ENCODE assay signal across 1 cellular context in the genomic region with DNA sequence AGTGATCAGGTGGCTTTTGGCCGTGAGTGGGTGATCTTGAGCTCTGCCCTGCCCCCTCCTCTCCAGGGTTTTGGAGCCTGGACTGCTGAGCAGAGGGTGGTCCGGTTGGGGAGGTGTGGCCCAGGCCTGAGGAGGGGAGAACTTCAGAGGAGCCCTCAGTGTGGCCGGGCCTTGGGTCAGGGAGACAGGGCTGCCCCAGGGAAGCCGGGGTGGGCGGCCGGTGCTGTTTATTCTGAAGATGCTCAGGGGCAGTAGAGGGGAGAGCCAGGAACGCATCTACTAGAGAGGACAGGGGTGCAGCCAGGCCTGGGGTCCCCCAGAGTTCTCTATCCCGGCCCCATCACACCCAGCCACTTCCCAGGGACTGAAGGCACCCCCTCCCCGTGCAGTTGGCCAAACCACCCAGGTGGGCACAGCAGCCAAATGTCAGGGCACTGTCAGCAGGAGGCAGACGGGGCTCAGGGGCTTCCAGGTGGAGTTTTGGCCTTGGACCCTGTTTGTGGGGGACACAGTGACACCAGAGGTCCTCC.
TF ChIP-seq lines count a peak whose summit lies in the region.

No MANE protein-coding gene starts in this region.

TF ChIP-seq in GM23338, 12 proteins besides CTCF, POLR2A, EP300 and RAD21 (continued from another document):
- TF ChIP-seq, protein P1, sequence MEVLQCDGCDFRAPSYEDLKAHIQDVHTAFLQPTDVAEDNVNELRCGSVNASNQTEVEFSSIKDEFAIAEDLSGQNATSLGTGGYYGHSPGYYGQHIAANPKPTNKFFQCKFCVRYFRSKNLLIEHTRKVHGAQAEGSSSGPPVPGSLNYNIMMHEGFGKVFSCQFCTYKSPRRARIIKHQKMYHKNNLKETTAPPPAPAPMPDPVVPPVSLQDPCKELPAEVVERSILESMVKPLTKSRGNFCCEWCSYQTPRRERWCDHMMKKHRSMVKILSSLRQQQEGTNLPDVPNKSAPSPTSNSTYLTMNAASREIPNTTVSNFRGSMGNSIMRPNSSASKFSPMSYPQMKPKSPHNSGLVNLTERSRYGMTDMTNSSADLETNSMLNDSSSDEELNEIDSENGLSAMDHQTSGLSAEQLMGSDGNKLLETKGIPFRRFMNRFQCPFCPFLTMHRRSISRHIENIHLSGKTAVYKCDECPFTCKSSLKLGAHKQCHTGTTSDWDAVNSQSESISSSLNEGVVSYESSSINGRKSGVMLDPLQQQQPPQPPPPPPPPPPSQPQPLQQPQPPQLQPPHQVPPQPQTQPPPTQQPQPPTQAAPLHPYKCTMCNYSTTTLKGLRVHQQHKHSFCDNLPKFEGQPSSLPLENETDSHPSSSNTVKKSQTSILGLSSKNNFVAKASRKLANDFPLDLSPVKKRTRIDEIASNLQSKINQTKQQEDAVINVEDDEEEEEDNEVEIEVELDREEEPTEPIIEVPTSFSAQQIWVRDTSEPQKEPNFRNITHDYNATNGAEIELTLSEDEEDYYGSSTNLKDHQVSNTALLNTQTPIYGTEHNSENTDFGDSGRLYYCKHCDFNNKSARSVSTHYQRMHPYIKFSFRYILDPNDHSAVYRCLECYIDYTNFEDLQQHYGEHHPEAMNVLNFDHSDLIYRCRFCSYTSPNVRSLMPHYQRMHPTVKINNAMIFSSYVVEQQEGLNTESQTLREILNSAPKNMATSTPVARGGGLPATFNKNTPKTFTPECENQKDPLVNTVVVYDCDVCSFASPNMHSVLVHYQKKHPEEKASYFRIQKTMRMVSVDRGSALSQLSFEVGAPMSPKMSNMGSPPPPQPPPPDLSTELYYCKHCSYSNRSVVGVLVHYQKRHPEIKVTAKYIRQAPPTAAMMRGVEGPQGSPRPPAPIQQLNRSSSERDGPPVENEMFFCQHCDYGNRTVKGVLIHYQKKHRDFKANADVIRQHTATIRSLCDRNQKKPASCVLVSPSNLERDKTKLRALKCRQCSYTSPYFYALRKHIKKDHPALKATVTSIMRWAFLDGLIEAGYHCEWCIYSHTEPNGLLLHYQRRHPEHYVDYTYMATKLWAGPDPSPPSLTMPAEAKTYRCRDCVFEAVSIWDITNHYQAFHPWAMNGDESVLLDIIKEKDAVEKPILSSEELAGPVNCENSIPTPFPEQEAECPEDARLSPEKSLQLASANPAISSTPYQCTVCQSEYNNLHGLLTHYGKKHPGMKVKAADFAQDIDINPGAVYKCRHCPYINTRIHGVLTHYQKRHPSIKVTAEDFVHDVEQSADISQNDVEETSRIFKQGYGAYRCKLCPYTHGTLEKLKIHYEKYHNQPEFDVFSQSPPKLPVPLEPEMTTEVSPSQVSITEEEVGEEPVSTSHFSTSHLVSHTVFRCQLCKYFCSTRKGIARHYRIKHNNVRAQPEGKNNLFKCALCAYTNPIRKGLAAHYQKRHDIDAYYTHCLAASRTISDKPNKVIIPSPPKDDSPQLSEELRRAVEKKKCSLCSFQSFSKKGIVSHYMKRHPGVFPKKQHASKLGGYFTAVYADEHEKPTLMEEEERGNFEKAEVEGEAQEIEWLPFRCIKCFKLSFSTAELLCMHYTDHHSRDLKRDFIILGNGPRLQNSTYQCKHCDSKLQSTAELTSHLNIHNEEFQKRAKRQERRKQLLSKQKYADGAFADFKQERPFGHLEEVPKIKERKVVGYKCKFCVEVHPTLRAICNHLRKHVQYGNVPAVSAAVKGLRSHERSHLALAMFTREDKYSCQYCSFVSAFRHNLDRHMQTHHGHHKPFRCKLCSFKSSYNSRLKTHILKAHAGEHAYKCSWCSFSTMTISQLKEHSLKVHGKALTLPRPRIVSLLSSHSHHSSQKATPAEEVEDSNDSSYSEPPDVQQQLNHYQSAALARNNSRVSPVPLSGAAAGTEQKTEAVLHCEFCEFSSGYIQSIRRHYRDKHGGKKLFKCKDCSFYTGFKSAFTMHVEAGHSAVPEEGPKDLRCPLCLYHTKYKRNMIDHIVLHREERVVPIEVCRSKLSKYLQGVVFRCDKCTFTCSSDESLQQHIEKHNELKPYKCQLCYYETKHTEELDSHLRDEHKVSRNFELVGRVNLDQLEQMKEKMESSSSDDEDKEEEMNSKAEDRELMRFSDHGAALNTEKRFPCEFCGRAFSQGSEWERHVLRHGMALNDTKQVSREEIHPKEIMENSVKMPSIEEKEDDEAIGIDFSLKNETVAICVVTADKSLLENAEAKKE (CRISPR knock-in tag; IDR thresholded peaks at IDR 0.05), result no peak
- TF ChIP-seq JUNB (IDR thresholded peaks at IDR 0.05; ENCODE audit: unreplicated experiment) (no peak), EZH2 (IDR thresholded peaks at IDR 0.05; ENCODE audit: low read depth, unreplicated experiment) (no peak), CREB1 (CRISPR knock-in tag; IDR thresholded peaks at IDR 0.05; ENCODE audit: low read depth) (no peak), ZNF331 (CRISPR knock-in tag; IDR thresholded peaks at IDR 0.05; ENCODE audit: low read depth) (no peak), NANOG (IDR thresholded peaks at IDR 0.05; ENCODE audit: borderline replicate concordance) (no peak), POLR2AphosphoS5 (IDR thresholded peaks at IDR 0.05; ENCODE audit: low read depth) (no peak), STAT1 (IDR thresholded peaks at IDR 0.05; ENCODE audit: unreplicated experiment) (no peak)
- TF ChIP-seq, protein P2, sequence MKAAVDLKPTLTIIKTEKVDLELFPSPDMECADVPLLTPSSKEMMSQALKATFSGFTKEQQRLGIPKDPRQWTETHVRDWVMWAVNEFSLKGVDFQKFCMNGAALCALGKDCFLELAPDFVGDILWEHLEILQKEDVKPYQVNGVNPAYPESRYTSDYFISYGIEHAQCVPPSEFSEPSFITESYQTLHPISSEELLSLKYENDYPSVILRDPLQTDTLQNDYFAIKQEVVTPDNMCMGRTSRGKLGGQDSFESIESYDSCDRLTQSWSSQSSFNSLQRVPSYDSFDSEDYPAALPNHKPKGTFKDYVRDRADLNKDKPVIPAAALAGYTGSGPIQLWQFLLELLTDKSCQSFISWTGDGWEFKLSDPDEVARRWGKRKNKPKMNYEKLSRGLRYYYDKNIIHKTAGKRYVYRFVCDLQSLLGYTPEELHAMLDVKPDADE (IDR thresholded peaks at IDR 0.05), result no peak
